In the genomic region with DNA sequence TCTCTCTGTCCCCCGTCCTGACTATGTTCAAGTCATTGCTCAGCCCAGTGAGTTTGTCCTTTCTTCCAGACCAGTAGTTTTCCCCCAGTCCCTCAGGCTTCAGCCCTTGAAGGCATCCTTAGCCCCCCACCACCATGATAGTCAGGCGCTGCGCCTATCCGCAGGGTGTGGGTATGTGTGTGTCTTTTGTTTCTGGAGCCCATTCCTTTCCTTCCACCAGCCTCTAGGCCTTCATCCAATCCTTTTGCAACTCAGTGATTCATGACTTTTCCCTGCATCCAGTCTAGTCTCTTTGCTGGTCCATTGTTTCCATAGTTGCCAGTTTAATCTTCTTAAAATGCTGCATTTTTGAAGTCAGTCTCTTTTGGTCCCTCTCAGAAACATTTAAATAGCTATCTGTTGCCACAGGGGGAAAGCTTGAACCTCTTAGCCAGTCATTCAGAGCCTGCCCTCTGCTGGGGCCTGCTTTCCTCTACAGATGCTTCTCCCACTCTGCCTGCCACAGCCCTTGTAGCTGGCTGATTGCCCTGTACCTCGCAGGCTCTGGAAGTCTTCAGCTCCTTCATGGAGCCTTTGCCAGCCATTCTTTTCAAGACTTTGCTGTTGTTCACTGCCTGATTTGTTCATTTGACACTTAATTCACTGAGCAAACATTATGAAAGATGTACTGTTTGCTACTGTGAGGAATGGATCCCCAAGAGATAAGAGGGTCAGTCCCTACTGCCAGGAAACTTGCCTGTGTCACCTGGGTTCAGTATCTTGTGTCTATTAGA, we compare ENCODE assay signal across 1 cellular context.
TF ChIP-seq lines count a peak whose summit lies in the region.

No MANE protein-coding gene starts in this region.

TF ChIP-seq in HCT116, 20 proteins besides CTCF, POLR2A, EP300 and RAD21 (continued from another document):
- TF ChIP-seq, protein P1, sequence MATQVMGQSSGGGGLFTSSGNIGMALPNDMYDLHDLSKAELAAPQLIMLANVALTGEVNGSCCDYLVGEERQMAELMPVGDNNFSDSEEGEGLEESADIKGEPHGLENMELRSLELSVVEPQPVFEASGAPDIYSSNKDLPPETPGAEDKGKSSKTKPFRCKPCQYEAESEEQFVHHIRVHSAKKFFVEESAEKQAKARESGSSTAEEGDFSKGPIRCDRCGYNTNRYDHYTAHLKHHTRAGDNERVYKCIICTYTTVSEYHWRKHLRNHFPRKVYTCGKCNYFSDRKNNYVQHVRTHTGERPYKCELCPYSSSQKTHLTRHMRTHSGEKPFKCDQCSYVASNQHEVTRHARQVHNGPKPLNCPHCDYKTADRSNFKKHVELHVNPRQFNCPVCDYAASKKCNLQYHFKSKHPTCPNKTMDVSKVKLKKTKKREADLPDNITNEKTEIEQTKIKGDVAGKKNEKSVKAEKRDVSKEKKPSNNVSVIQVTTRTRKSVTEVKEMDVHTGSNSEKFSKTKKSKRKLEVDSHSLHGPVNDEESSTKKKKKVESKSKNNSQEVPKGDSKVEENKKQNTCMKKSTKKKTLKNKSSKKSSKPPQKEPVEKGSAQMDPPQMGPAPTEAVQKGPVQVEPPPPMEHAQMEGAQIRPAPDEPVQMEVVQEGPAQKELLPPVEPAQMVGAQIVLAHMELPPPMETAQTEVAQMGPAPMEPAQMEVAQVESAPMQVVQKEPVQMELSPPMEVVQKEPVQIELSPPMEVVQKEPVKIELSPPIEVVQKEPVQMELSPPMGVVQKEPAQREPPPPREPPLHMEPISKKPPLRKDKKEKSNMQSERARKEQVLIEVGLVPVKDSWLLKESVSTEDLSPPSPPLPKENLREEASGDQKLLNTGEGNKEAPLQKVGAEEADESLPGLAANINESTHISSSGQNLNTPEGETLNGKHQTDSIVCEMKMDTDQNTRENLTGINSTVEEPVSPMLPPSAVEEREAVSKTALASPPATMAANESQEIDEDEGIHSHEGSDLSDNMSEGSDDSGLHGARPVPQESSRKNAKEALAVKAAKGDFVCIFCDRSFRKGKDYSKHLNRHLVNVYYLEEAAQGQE (IDR thresholded peaks at IDR 0.05; ENCODE audit: low read depth), result no peak
- TF ChIP-seq SP1 (IDR thresholded peaks at IDR 0.05; ENCODE audit: low read depth), result no peak
TF ChIP-seq in HCT116: peak in this region for 0.
